Comparison of ENCODE assay signal across 12 cellular contexts in the genomic region with DNA sequence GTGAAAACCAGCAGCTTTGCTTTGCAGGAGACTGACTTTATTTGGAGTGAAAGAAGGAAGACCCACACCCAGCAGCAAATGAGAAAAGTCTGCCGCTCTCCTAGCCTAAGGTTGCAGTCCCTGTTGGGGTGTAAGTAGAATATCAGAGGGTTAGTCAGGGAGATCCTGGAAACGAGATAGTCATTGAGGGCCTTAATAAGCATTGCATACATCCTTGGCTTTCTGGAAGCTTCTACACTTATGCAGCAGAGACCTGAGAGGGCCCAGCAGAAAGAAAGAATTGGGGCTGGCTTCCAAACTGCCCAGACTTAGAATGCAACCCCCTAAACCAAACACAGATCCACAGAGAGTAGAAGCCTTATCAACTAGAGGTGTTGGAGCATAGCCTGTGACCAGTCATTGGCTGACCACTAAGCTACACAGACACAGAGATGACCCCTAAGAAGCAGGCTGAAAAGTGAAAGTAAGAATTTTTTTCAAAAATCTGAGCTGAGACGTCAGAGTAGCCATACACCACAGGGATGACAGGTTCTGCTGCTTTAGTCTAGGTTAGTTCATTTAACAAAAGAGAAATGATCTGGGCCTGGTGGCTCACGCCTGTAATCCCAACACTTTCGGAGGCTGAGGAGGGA.
DNase-seq lines count a peak whose midpoint lies in the region; ATAC-seq and TF ChIP-seq lines count a peak whose summit lies in the region.
"Had no signal": no experiment of that assay in that cellular context is flagged by ENCODE, and none has a peak within 500 bp of the region (broad histone marks: within the 10 kb centered on the region; RNA-seq: fewer than 3 reads in every experiment).

No MANE protein-coding gene starts in this region.

- in situ Hi-C loops in transverse colon (cut with MboI; ENCODE audit: low pct_ligation_motif_present in 1 of 4, low pct_unique_long_range_greater_than_20kb in 1 of 4, low sequenced_read_pairs in 3 of 4): no loop called here

- WGBS in transverse colon (ENCODE audit: low coverage in 1 of 2), 2 donors: 65 to 69% methylated on average over 4 to 5 of the region's 5 CpGs

- no peak overlapping the region for H3K4me3 ChIP-seq in transverse colon
- H3K4me3 ChIP-seq: skin epidermis had no signal

- H3K4me1 Mint-ChIP-seq in Calu3 (ENCODE audit: low read depth, unreplicated experiment): peaks cover 14% of the 10 kb centered on the region
- no peaks in the 10 kb centered on the region for H3K4me1 Mint-ChIP-seq in T-helper 17 cell

- H3K4me3 Mint-ChIP-seq in Calu3 (ENCODE audit: low read depth, unreplicated experiment) (no peak overlapping the region), T-helper 17 cell (no peak overlapping the region)

- no peaks in the 10 kb centered on the region for H3K36me3 ChIP-seq in transverse colon

- TF ChIP-seq POLR2A in transverse colon (IDR thresholded peaks at IDR 0.05): no peak

- intact Hi-C loops in Calu3 (cut with micrococcal nuclease; ENCODE audit: unreplicated experiment) (no loop called here), sciatic nerve (cut with DNase I) (no loop called here), transverse colon (cut with DNase I; ENCODE audit: low total_unique reads) (no loop called here)

- peak; percentile 75 for ATAC-seq in sciatic nerve
- no peak for ATAC-seq in GM18511 (IDR thresholded peaks at IDR 0.05; ENCODE audit: unreplicated experiment)
- ATAC-seq in T-helper 17 cell: no peak

- no peak for TF ChIP-seq EP300 in transverse colon (IDR thresholded peaks at IDR 0.05; ENCODE audit: low read depth)

- peak overlapping the region in 1 of 4 donors; percentile 23 for H3K27ac ChIP-seq in transverse colon

- peaks cover 3% of the 10 kb centered on the region for H3K9me3 Mint-ChIP-seq in Calu3 (ENCODE audit: low read depth, unreplicated experiment)

- H3K9me3 ChIP-seq in transverse colon (no peaks in the 10 kb centered on the region), T-helper 17 cell (ENCODE audit: control insufficient read depth, low read length, poor library complexity, severe bottlenecking) (peaks cover 3% of the 10 kb centered on the region)

- H3K27ac Mint-ChIP-seq in Calu3 (ENCODE audit: unreplicated experiment) (peak overlapping the region; percentile 24), T-helper 17 cell (no peak overlapping the region)

- TF ChIP-seq CTCF in Calu3 (IDR thresholded peaks at IDR 0.05; ENCODE audit: unreplicated experiment) (no peak), transverse colon (IDR thresholded peaks at IDR 0.05) (no peak)

- H3K36me3 Mint-ChIP-seq in Calu3 (ENCODE audit: insufficient read depth, unreplicated experiment) (no peaks in the 10 kb centered on the region), T-helper 17 cell (ENCODE audit: low read depth) (no peaks in the 10 kb centered on the region)

- BruUV-seq in Calu3 (replicated peaks; lab: Mats Ljungman, UMichigan): no TSS peak

- DNase-seq in Calu3 (no peak), NCI-H69 (lab: John Stamatoyannopoulos, UW) (peak; percentile 55), fibroblast of peridontal ligament (ENCODE audit: extremely low read depth) (peak; percentile 67), sciatic nerve (ENCODE audit: low spot score) (no peak), transverse colon (no peak), T-helper 17 cell (no peak), T-helper 1 cell (no peak)
- DNase-seq: activated CD4-positive, alpha-beta T cell treated with anti-CD3 and anti-CD28 coated beads, Interleukin-2, amount 50 U/mL, for 4 hours; activated naive CD4-positive, alpha-beta T cell treated with anti-CD3 and anti-CD28 coated beads, Interleukin-2, amount 50 U/mL, for 16 hours; DMS153 had no signal

- H3K4me1 ChIP-seq in transverse colon: peaks cover 0 to 5% (median 0%) of the 10 kb centered on the region in 4 donors

- no peaks in the 10 kb centered on the region for H3K27me3 ChIP-seq in transverse colon

- CTCF ChIA-PET in Calu3 (lab: Charles Lee): no interaction called here

- no peaks in the 10 kb centered on the region for H3K27me3 Mint-ChIP-seq in Calu3 (ENCODE audit: unreplicated experiment)
- no peaks in the 10 kb centered on the region for H3K27me3 Mint-ChIP-seq in T-helper 17 cell

Comparison
In these comparisons a context has a peak if more than half of its experiments do, and no peak if none do; other contexts are left out.
1. DNase-seq: peak in NCI-H69 (single experiment) and fibroblast of peridontal ligament (single experiment); none in Calu3 (single experiment), sciatic nerve (single experiment), transverse colon (single experiment), T-helper 17 cell (0 of 3) and T-helper 1 cell (0 of 5).